Comparison of ENCODE assay signal across 8 cellular contexts in the genomic region with DNA sequence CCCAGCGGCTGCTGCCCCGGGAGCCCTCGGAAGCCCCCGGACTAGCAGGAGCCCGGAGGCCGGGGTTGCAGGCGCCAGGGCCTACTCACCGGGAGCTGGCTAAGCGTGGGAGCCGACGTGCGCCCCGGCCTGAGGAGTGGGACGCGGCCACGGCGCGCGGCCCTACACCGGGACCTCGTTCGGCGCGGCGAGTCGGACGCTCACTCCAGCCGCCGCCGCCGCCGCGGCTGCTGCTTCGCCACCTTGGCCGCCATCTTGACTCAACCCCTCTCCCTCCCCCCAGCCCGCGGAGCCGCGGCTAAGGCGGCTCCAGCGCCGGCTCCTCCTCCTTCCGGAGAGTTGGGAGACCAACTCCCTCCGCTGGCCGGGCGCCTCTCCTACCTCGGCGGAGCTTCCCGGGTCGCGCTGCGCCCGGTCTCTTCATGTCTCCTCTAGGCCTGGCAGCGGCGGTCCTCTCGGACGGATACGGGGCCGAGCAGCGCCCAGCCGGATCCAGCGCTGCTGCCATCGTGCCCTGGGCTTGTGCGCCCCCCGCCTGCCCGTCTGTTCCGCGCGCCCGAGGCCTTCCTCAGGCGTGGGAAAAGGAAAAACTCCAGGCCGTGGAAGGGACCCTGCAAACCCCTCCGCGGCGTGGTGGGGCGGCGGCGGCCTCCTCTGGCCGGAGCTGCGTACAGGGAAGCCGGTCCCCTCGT. TPM values are rescaled to one million over a fixed set of nuclear protein-coding genes. Genes with fewer than 3 reads are reported as not detected.
DNase-seq lines count a peak whose midpoint lies in the region; ATAC-seq and TF ChIP-seq lines count a peak whose summit lies in the region.

A gene (minus strand): TSS at position 262 of the 692 bp plus-strand sequence. CDS start 20,965 bp downstream, outside the sequence.

- peak; percentile 44 for TF ChIP-seq CTCF in GM06990 (IDR thresholded peaks at IDR 0.05; ENCODE audit: insufficient read depth, low read length, poor library complexity, severe bottlenecking)
- peak; percentile 12 for TF ChIP-seq CTCF in HFF-Myc (IDR thresholded peaks at IDR 0.05; ENCODE audit: low read depth, low read length, missing control alignments)
- TF ChIP-seq CTCF in gastroesophageal sphincter (IDR thresholded peaks at IDR 0.05) = peak in 3 of 4 experiments; percentile 43 to 49 (median 47)

- H3K27me3 ChIP-seq in GM06990 (replicated peaks; ENCODE audit: control insufficient read depth, insufficient read depth, low read length) = no peaks in the 10 kb centered on the region
- H3K27me3 ChIP-seq in gastroesophageal sphincter = no peaks in the 10 kb centered on the region

- H3K36me3 ChIP-seq in GM06990 (ENCODE audit: control insufficient read depth, insufficient read depth, low read length) = no peaks in the 10 kb centered on the region
- H3K36me3 ChIP-seq in gastroesophageal sphincter = peaks cover 0 to 8% of the 10 kb centered on the region in 2 donors

- H3K27ac Mint-ChIP-seq in activated naive CD4-positive, alpha-beta T cell treated with anti-CD3 and anti-CD28 coated beads for 36 hours = peak within 1 kb of the TSS; percentile 95

- no peaks in the 10 kb centered on the region for H3K9me3 ChIP-seq in gastroesophageal sphincter

- H3K4me3 Mint-ChIP-seq in activated naive CD4-positive, alpha-beta T cell treated with anti-CD3 and anti-CD28 coated beads for 36 hours = peak within 1 kb of the TSS; percentile 99

- CTCF ChIA-PET in activated naive CD4-positive, alpha-beta T cell treated with anti-CD3 and anti-CD28 coated beads for 36 hours (lab: Charles Lee) = interaction anchor here (0.6 to 1.3 kb wide), 2 partner anchors 10 to 26 kb away, joined by 3 to 5 read pairs; no protein-coding TSS in a partner anchor

- H3K4me1 ChIP-seq in gastroesophageal sphincter = peaks cover 0 to 71% (median 7%) of the 10 kb centered on the region in 3 donors

- intact Hi-C loops in activated naive CD4-positive, alpha-beta T cell treated with anti-CD3 and anti-CD28 coated beads for 36 hours (cut with micrococcal nuclease) = loop anchor here (1.0 to 5.0 kb wide), 7 partner anchors 137 to 1067 kb away; a partner anchor contains a TSS

- peaks cover 44% of the 10 kb centered on the region for H3K4me1 Mint-ChIP-seq in activated naive CD4-positive, alpha-beta T cell treated with anti-CD3 and anti-CD28 coated beads for 36 hours (ENCODE audit: low read depth)

- DNase-seq in GM06990 (ENCODE audit: extremely low read depth, insufficient read length) (peak; percentile 94), HFF-Myc (ENCODE audit: extremely low read depth, low read depth) (peak; percentile 67), MV-4-11 (lab: John Stamatoyannopoulos, UW) (peak; percentile 83), SK-N-DZ (ENCODE audit: low spot score) (peak; percentile 95), non-pigmented ciliary epithelial cell (ENCODE audit: low read depth) (peak; percentile 59), substantia nigra (lab: John Stamatoyannopoulos, UW) (peak; percentile 50 to 95 (median 84))
- peak; percentile 93 for DNase-seq in activated naive CD4-positive, alpha-beta T cell treated with anti-CD3 and anti-CD28 coated beads for 36 hours

- no peaks in the 10 kb centered on the region for H3K27me3 Mint-ChIP-seq in activated naive CD4-positive, alpha-beta T cell treated with anti-CD3 and anti-CD28 coated beads for 36 hours (ENCODE audit: low read depth)

- H3K27ac ChIP-seq in gastroesophageal sphincter = peak within 1 kb of the TSS; percentile 86 to 98 (median 96)
- peak within 1 kb of the TSS; percentile 96 for H3K27ac ChIP-seq in substantia nigra (ENCODE audit: low read depth, low read length, poor library complexity, severe bottlenecking)

- peaks cover 2% of the 10 kb centered on the region for H3K36me3 Mint-ChIP-seq in activated naive CD4-positive, alpha-beta T cell treated with anti-CD3 and anti-CD28 coated beads for 36 hours (ENCODE audit: low read depth)

- peak; percentile 97 for ATAC-seq in gastroesophageal sphincter

- TF ChIP-seq EP300 in gastroesophageal sphincter (IDR thresholded peaks at IDR 0.05) = no peak

- H3K4me3 ChIP-seq in GM06990 (replicated peaks; ENCODE audit: low read depth, low read length) (peak within 1 kb of the TSS; percentile 88), HFF-Myc (replicated peaks; ENCODE audit: low read depth, low read length) (peak within 1 kb of the TSS; percentile 94), gastroesophageal sphincter (peak within 1 kb of the TSS; percentile 71 to 95)

- no CpG with 5 or more reads among the region's 82 CpGs for WGBS in gastroesophageal sphincter (ENCODE audit: low coverage in 1 of 2), 2 donors

- TF ChIP-seq POLR2A in gastroesophageal sphincter (IDR thresholded peaks at IDR 0.05) = peak; percentile 73 to 86

- H3K9me3 Mint-ChIP-seq in activated naive CD4-positive, alpha-beta T cell treated with anti-CD3 and anti-CD28 coated beads for 36 hours = no peaks in the 10 kb centered on the region

RNA-seq across cellular contexts. Expression of the gene that starts here (rescaled TPM):
- polyA plus RNA-seq in SK-N-DZ (2014; cell fraction: cytosol; rRNA removed) = 23.3 and 30.5 TPM in 2 replicates
- 41.3 and 76.5 TPM in 2 replicates for polyA plus RNA-seq in SK-N-DZ (2014; cell fraction: nucleus; rRNA removed)
- total RNA-seq in activated naive CD4-positive, alpha-beta T cell treated with anti-CD3 and anti-CD28 coated beads for 36 hours = 100 to 1,000 TPM; 101 to 104 TPM
- total RNA-seq in gastroesophageal sphincter = 100 to 1,000 TPM in 3 of 4 donors, 10 to 100 TPM in 1; 76.3 to 160 (median 108) TPM

Comparison
In these comparisons a context has a peak if more than half of its experiments do, and no peak if none do; other contexts are left out.
1. Peak in every context shown above with its lines: DNase-seq, ATAC-seq, H3K4me3 ChIP-seq and H3K27ac ChIP-seq.